Comparison of ENCODE assay signal across 8 cellular contexts in genomic region chr13:50124536-50125305, GRCh38.
A peak's percentile ranks its signal among the peaks of the same experiment; 100 is the strongest.
DNase-seq lines count a peak whose midpoint lies in the region; ATAC-seq and TF ChIP-seq lines count a peak whose summit lies in the region.

No MANE protein-coding gene starts in this region.

- no peak overlapping the region for H2AFZ ChIP-seq in HCT116 (ENCODE audit: low read depth, low read length, poor library complexity, severe bottlenecking)
- peak overlapping the region; percentile 91 for H2AFZ ChIP-seq in mesenchymal stem cell (ENCODE audit: low read depth, low read length)

- peaks cover 13% of the 10 kb centered on the region for H3K79me2 ChIP-seq in HCT116 (ENCODE audit: insufficient read depth, low read length)

- CTCF ChIA-PET in HCT116 (lab: Charles Lee), result interaction anchor here (0.6 to 1.1 kb wide), 3 partner anchors 42 to 788 kb away, joined by 3 to 6 read pairs (median 3); no protein-coding TSS in a partner anchor

- 2% methylated on average over 76 of the region's 78 CpGs for WGBS in mesenchymal stem cell

- peak overlapping the region; percentile 83 to 100 for H3K14ac ChIP-seq in mesenchymal stem cell (ENCODE audit: low read length in 2 of 2)

- H3K79me1 ChIP-seq in mesenchymal stem cell (replicated peaks; ENCODE audit: low read length, poor library complexity, severe bottlenecking), result peaks cover 11% of the 10 kb centered on the region

- H4K8ac ChIP-seq in mesenchymal stem cell (ENCODE audit: low read length), result peak overlapping the region; percentile 94

- H3K4ac ChIP-seq in mesenchymal stem cell (ENCODE audit: low read depth in 1 of 2, low read length in 2 of 2), result peak overlapping the region; percentile 96 to 98

- peak overlapping the region; percentile 98 for H2BK15ac ChIP-seq in mesenchymal stem cell (ENCODE audit: low read depth, poor library complexity, severe bottlenecking)

- H3K9ac ChIP-seq in HCT116 (ENCODE audit: low read length) (peak overlapping the region; percentile 80), mesenchymal stem cell (ENCODE audit: low read length) (peak overlapping the region; percentile 98)

- ATAC-seq in HCT116 (peak; percentile 28), omental fat pad (ENCODE audit: low FRiP score) (no peak)

- H2BK12ac ChIP-seq in mesenchymal stem cell (ENCODE audit: low read length in 2 of 2), result peak overlapping the region; percentile 89 to 98

- no peak overlapping the region for H2AK5ac ChIP-seq in mesenchymal stem cell (ENCODE audit: low read length, severe bottlenecking)

- no peak for TF ChIP-seq POLR2A in HCT116 (IDR thresholded peaks at IDR 0.05; ENCODE audit: borderline replicate concordance, extremely low read depth, insufficient read depth, insufficient read length)

- H4K91ac ChIP-seq in mesenchymal stem cell (ENCODE audit: low read length), result peak overlapping the region; percentile 99

- no TSS peak for BruUV-seq in HCT116 (replicated peaks; lab: Mats Ljungman, UMichigan)

- POLR2A ChIA-PET in HCT116 (lab: Charles Lee), result interaction anchor here (0.8 to 2.7 kb wide), 3 partner anchors 23 to 128 kb away, joined by 3 to 11 read pairs (median 3); partner anchors contain the start of gene TRIM13

- DNase-seq in GM10266 (ENCODE audit: extremely low spot score), result peak; percentile 70
- no peak for DNase-seq in HCT116 (ENCODE audit: low read depth, low spot score)
- peak; percentile 63 for DNase-seq in NCI-H1048 (lab: John Stamatoyannopoulos, UW)
- peak; percentile 96 to 97 for DNase-seq in activated CD4-positive, alpha-beta T cell treated with anti-CD3 and anti-CD28 coated beads, Interleukin-2, amount 50 U/mL, for 4 hours
- DNase-seq in dorsolateral prefrontal cortex, result peak in 8 of 10 donors; percentile 65 to 95 (median 92)
- DNase-seq in mesenchymal stem cell, result peak; percentile 84
- DNase-seq in stimulated activated CD8-positive, alpha-beta memory T cell treated with anti-CD3 and anti-CD28 coated beads, Interleukin-15, amount 100 ng/mL, for 4 hours (ENCODE audit: low read depth in 2 of 2), result peak; percentile 93 to 95
- no peak for DNase-seq in omental fat pad (ENCODE audit: low spot score)

- H3K4me2 ChIP-seq in HCT116 (ENCODE audit: low read length), result peak overlapping the region; percentile 80
- H3K4me2 ChIP-seq in mesenchymal stem cell (ENCODE audit: low read length, poor library complexity, severe bottlenecking), result peak overlapping the region; percentile 99

- H3K23ac ChIP-seq in mesenchymal stem cell (ENCODE audit: low read length in 2 of 2), result peak overlapping the region; percentile 64 to 100

- H3K4me3 ChIP-seq in HCT116 (replicated peaks in 1 of 2; ENCODE audit: low read depth in 1 of 2, low read length in 2 of 2) (peak overlapping the region; percentile 52 to 76), dorsolateral prefrontal cortex (peak overlapping the region; percentile 66 to 99 (median 96)), mesenchymal stem cell (ENCODE audit: insufficient read depth in 1 of 2, low read depth in 1 of 2, low read length in 2 of 2) (peak overlapping the region; percentile 91 to 98)

- H3K27me3 ChIP-seq in HCT116 (ENCODE audit: insufficient read depth, low read length) (no peaks in the 10 kb centered on the region), dorsolateral prefrontal cortex (peaks cover 0 to 16% (median 4%) of the 10 kb centered on the region in 45 donors), mesenchymal stem cell (ENCODE audit: control insufficient read depth in 1 of 2, insufficient read depth in 1 of 2, low read length in 2 of 2) (peaks cover 0 to 33% of the 10 kb centered on the region in 2 experiments)

- TF ChIP-seq CTCF in GM10266 (IDR thresholded peaks at IDR 0.05; ENCODE audit: control insufficient read depth, insufficient read depth, low read depth, missing control alignments) (no peak), HCT116 (IDR thresholded peaks at IDR 0.05 in 2 of 3, conservative IDR thresholded peaks at IDR 0.05 in 1 of 3; ENCODE audit: borderline replicate concordance in 1 of 3, insufficient read depth in 1 of 3, low read depth in 2 of 3, low read length in 2 of 3) (no peak), dorsolateral prefrontal cortex (IDR thresholded peaks at IDR 0.05 in 54 of 56, conservative IDR thresholded peaks at IDR 0.05 in 2 of 56; ENCODE audit: low read depth in 1 of 56, partially characterized antibody in 56 of 56) (peak in 7 of 56 donors; percentile 3 to 27 (median 4)), omental fat pad (IDR thresholded peaks at IDR 0.05) (no peak)

- H3K27ac ChIP-seq in HCT116 (ENCODE audit: low read depth, low read length) (peak overlapping the region; percentile 99), dorsolateral prefrontal cortex (peak overlapping the region; percentile 98 to 100 (median 100)), mesenchymal stem cell (ENCODE audit: low read length, poor library complexity, severe bottlenecking) (peak overlapping the region; percentile 87)

- no peaks in the 10 kb centered on the region for H4K20me1 ChIP-seq in HCT116 (ENCODE audit: insufficient read depth)

- H3K36me3 ChIP-seq in HCT116 (ENCODE audit: control insufficient read depth in 1 of 2, insufficient read depth in 2 of 2, low read length in 2 of 2) (no peaks in the 10 kb centered on the region), mesenchymal stem cell (ENCODE audit: control insufficient read depth in 1 of 2, insufficient read depth in 2 of 2, low read depth in 1 of 2, low read length in 2 of 2) (peaks cover 2 to 17% of the 10 kb centered on the region in 2 experiments)

- H3K18ac ChIP-seq in mesenchymal stem cell (ENCODE audit: low read depth in 1 of 2, low read length in 2 of 2), result peak overlapping the region; percentile 99 to 100

- intact Hi-C loops in HCT116 (cut with micrococcal nuclease), result loop anchor here (2.0 to 10.0 kb wide), 2 partner anchors 42 to 130 kb away; partner anchors contain the start of gene TRIM13
- intact Hi-C loops in dorsolateral prefrontal cortex (cut with DNase I), result loop anchor here (1.0 to 10.0 kb wide), 7 partner anchors 42 to 403 kb away; partner anchors contain the start of gene TRIM13 (in 2 of the 2)

- H3K9me3 ChIP-seq in HCT116 (ENCODE audit: control insufficient read depth in 1 of 2, insufficient read depth in 1 of 2, low read depth in 1 of 2, low read length in 2 of 2) (no peaks in the 10 kb centered on the region), mesenchymal stem cell (ENCODE audit: control insufficient read depth, low read length) (no peaks in the 10 kb centered on the region)

- H3K9me2 ChIP-seq in HCT116 (ENCODE audit: insufficient read depth), result no peaks in the 10 kb centered on the region

- TF ChIP-seq RAD21 in HCT116 (IDR thresholded peaks at IDR 0.05; ENCODE audit: low read depth), result no peak

- peak overlapping the region; percentile 49 for H2BK5ac ChIP-seq in mesenchymal stem cell (ENCODE audit: low read depth, low read length, poor library complexity, severe bottlenecking)

- RAD21 ChIA-PET in HCT116 (lab: Charles Lee; ENCODE audit: low non-redundant PET in 1 of 2, low total read pairs in 2 of 2, uncharacterized antibody in 2 of 2, unreplicated experiment in 2 of 2), result interaction anchor here (0.6 to 0.8 kb wide), 2 partner anchors 128 to 332 kb away, joined by 4 to 5 read pairs; partner anchors contain the start of gene TRIM13 (in 1 of the 2)

- H2BK120ac ChIP-seq in mesenchymal stem cell (ENCODE audit: low read depth, low read length), result peak overlapping the region; percentile 91

- H3K4me1 ChIP-seq in HCT116 (ENCODE audit: control insufficient read depth in 1 of 2, insufficient read depth in 2 of 2, low read length in 2 of 2), result peaks cover 17 to 34% of the 10 kb centered on the region in 2 experiments
- H3K4me1 ChIP-seq in mesenchymal stem cell (ENCODE audit: control insufficient read depth, insufficient read depth, low read depth, low read length), result peaks cover 29% of the 10 kb centered on the region

TF ChIP-seq in HCT116, 20 proteins besides CTCF, POLR2A, EP300 and RAD21:
- TF ChIP-seq CEBPB (IDR thresholded peaks at IDR 0.05; ENCODE audit: low read depth) (no peak), POLR2AphosphoS5 (IDR thresholded peaks at IDR 0.05; ENCODE audit: low read depth, low read length) (peak; percentile 44; the same call in 1 of the 2 replicates)

Comparison
In these comparisons a context has a peak if more than half of its experiments do, and no peak if none do; other contexts are left out.
1. DNase-seq: peak in GM10266 (single experiment), NCI-H1048 (single experiment), activated CD4-positive, alpha-beta T cell treated with anti-CD3 and anti-CD28 coated beads, Interleukin-2, amount 50 U/mL, for 4 hours (2 of 2), dorsolateral prefrontal cortex (8 of 10), mesenchymal stem cell (single experiment) and stimulated activated CD8-positive, alpha-beta memory T cell treated with anti-CD3 and anti-CD28 coated beads, Interleukin-15, amount 100 ng/mL, for 4 hours (2 of 2); none in HCT116 (single experiment) and omental fat pad (single experiment).
2. Peak in every context shown above with its lines, with median percentiles within 50 percentile points of each other: H3K27ac ChIP-seq and H3K4me3 ChIP-seq.